ENCODE assay signal across 21 cellular contexts in the genomic region with DNA sequence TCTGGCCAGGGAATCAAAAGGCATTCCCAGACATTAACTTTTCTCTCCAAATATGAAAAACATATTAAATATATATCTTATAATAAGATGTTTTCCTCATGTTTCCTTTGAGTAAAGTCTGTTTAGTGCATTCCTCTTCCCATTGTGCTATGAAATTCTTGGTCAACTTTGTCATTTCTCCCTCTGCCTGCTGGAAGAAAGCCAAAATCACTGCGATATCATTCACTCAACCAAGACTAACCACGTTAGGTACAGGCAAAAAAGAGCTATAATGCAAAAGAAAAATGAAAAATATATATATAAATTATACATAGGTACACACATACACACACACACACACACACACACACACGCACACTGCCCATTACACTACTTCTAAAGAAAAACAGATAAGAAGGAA.
DNase-seq lines count a peak whose midpoint lies in the region; ATAC-seq and TF ChIP-seq lines count a peak whose summit lies in the region.
"Had no signal": no experiment of that assay in that cellular context is flagged by ENCODE, and none has a peak within 500 bp of the region (broad histone marks: within the 10 kb centered on the region; RNA-seq: fewer than 3 reads in every experiment).

No MANE protein-coding gene starts in this region.

- intact Hi-C loops in ovary (cut with DNase I) = no loop called here

- H3K27me3 ChIP-seq in HAP-1 (ENCODE audit: low read depth) = no peaks in the 10 kb centered on the region; the same call in 1 of the 2 replicates
- H3K27me3 ChIP-seq in ovary = no peaks in the 10 kb centered on the region
- H3K27me3 ChIP-seq: pancreas had no signal

- no peak for ATAC-seq in GM18909 (IDR thresholded peaks at IDR 0.05; ENCODE audit: poor library complexity, unreplicated experiment)
- ATAC-seq: HCT116, pancreas had no signal

- peak; percentile 51 for DNase-seq in Daoy (ENCODE audit: low read depth)
- DNase-seq in M059J (ENCODE audit: low read depth) = peak; percentile 10
- DNase-seq in choroid plexus epithelial cell (ENCODE audit: low read depth) = peak; percentile 39
- DNase-seq in left kidney (ENCODE audit: low read depth, low spot score) = peak; percentile 29
- DNase-seq in HAP-1 (ENCODE audit: low spot score in 2 of 2) = no peak
- DNase-seq in putamen (ENCODE audit: low spot score) = no peak
- DNase-seq in ovary = no peak
- DNase-seq: activated CD4-positive, alpha-beta T cell treated with anti-CD3 and anti-CD28 coated beads, Interleukin-2, amount 10 ng/mL, durations not matched to agents 24 days and 14 days; activated gamma-delta T cell; amygdala; Caco-2; endodermal cell; GDM1; Kasumi-1; NCI-H1417; NCI-H345; pancreas; stimulated activated CD4-positive, alpha-beta T cell treated with anti-CD3 and anti-CD28 coated beads, Interleukin-4, amount 100 ng/mL, for 24 hours had no signal

- TF ChIP-seq CTCF in choroid plexus epithelial cell (conservative IDR thresholded peaks at IDR 0.05; ENCODE audit: low read depth, low read length) (no peak), ovary (IDR thresholded peaks at IDR 0.05) (no peak)

- in situ Hi-C loops in HAP-1 (cut with MboI; ENCODE audit: low sequenced_read_pairs) = no loop called here

- TF ChIP-seq EP300 in ovary (IDR thresholded peaks at IDR 0.05) = no peak

- H3K27ac ChIP-seq in ovary = no peak overlapping the region
- H3K27ac ChIP-seq: pancreas, skin epidermis had no signal

- 32 to 44% (median 33%) methylated on average over 3 of the region's 3 CpGs for WGBS in ovary, 3 donors

- TF ChIP-seq POLR2A in ovary (IDR thresholded peaks at IDR 0.05) = no peak

- H3K4me1 ChIP-seq in HAP-1 (peaks cover 6% of the 10 kb centered on the region), ovary (ENCODE audit: insufficient read depth) (no peaks in the 10 kb centered on the region)
- H3K4me1 ChIP-seq: Caco-2, pancreas had no signal

- H3K4me3 ChIP-seq in choroid plexus epithelial cell (ENCODE audit: low read depth, low read length) (no peak overlapping the region), HAP-1 (no peak overlapping the region), ovary (no peak overlapping the region)
- H3K4me3 ChIP-seq: pancreas, skin epidermis had no signal

- H3K36me3 ChIP-seq in HAP-1 (replicated peaks) (no peaks in the 10 kb centered on the region), ovary (no peaks in the 10 kb centered on the region)
- H3K36me3 ChIP-seq: pancreas had no signal

- no peaks in the 10 kb centered on the region for H3K9me3 ChIP-seq in HAP-1
- H3K9me3 ChIP-seq in ovary = no peaks in the 10 kb centered on the region
- H3K9me3 ChIP-seq: Caco-2, pancreas had no signal

Comparison
In these comparisons a context has a peak if more than half of its experiments do, and no peak if none do; other contexts are left out.
1. DNase-seq: peak in Daoy (single experiment), M059J (single experiment), choroid plexus epithelial cell (single experiment) and left kidney (single experiment); none in HAP-1 (0 of 2), putamen (single experiment) and ovary (0 of 5).